7 cellular contexts compared by ENCODE assay signal in the genomic region with DNA sequence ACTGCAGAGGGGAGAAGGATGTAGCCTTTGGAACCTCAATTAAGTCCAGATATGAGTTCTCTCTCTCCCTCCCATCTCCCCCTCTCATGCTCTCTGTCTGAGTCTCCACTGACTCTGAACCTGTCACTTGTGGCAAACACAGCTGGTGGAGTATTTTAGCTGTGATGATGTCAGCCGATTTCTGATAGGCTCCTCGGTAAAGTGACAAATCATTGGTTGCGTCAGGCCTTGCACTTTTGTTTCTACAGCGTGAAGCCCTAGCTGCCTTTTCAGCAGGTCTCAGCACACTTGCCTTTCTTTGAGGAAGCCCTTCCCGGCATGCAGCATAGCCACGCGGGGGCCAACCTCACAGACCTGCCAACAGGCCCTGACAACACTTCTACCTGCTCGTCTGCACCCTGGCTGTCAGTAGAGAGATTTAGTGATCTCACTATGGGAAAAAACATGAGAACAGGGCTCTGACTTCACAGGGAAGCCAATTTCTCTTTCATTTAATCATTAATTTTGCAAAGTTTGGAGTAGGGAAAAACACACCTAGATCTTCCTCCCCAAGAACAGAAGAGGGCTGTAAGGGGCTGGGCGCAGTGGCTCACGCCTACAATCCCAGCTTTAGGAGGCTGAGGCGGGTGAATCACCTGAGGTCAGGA.
DNase-seq lines count a peak whose midpoint lies in the region; ATAC-seq lines count a peak whose summit lies in the region.

No MANE protein-coding gene starts in this region.

- H3K27me3 ChIP-seq in neuron (ENCODE audit: insufficient read depth, low read length), result no peaks in the 10 kb centered on the region

- H3K9me3 ChIP-seq in neuron (ENCODE audit: low read length), result peaks cover 11% of the 10 kb centered on the region

- peak overlapping the region; percentile 4 for H2AFZ ChIP-seq in neuron (ENCODE audit: low read depth, low read length)

- H3K4me3 ChIP-seq in neuron (ENCODE audit: low read length), result no peak overlapping the region

- DNase-seq in NCI-H524 (lab: John Stamatoyannopoulos, UW), result peak; percentile 74 to 93
- peak; percentile 58 to 59 for DNase-seq in activated CD8-positive, alpha-beta memory T cell treated with anti-CD3 and anti-CD28 coated beads for 4 hours (ENCODE audit: low read depth in 2 of 2)
- peak; percentile 65 for DNase-seq in stromal cell of bone marrow (ENCODE audit: low read depth)

- peaks cover 10% of the 10 kb centered on the region for H3K36me3 ChIP-seq in neuron (ENCODE audit: insufficient read depth, low read length)

- ATAC-seq in GM18868 (IDR thresholded peaks at IDR 0.05; ENCODE audit: unreplicated experiment) (peak; percentile 84), HG02970 (IDR thresholded peaks at IDR 0.05; ENCODE audit: low FRiP score, unreplicated experiment) (peak; percentile 62), esophagus mucosa (peak; percentile 85)

- peaks cover 25% of the 10 kb centered on the region for H3K4me1 ChIP-seq in neuron (ENCODE audit: insufficient read depth, low read length)
